Comparison of ENCODE assay signal across 1 cellular context in the genomic region with DNA sequence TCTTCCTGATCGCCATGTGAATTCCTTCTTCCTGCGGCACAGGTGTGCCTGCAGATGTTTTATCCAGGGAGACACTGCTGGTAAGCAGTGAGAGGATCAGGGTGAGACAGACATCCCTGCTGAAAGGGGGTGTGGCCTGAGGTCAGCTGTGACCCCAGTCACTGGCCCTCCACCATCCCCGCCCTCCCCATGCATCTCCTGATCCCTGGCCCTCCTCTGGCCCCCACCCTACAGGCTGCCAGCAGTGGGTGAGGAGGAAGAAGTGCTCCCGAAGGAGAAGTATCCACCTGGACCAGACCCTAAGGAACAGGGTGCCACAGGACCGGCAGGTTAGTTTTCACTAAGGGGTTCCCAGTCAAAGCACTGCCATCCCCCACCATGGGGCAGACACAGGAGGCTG.
TF ChIP-seq lines count a peak whose summit lies in the region.

No MANE protein-coding gene starts in this region.

TF ChIP-seq in H1, 55 proteins besides CTCF, POLR2A, EP300 and RAD21 (continued from another document):
- TF ChIP-seq GTF2F1 (IDR thresholded peaks at IDR 0.05; ENCODE audit: borderline replicate concordance, low read depth, low read length) (no peak), TAF1 (IDR thresholded peaks at IDR 0.05; ENCODE audit: low read depth, low read length) (no peak), RBBP5 (IDR thresholded peaks at IDR 0.05; ENCODE audit: borderline replicate concordance, low read depth, low read length) (no peak), POU5F1 (IDR thresholded peaks at IDR 0.05; ENCODE audit: low read depth, low read length) (no peak), TCF12 (IDR thresholded peaks at IDR 0.05; ENCODE audit: low read depth, low read length) (no peak), SIN3A (conservative IDR thresholded peaks at IDR 0.05 in 1 of 2, IDR thresholded peaks at IDR 0.05 in 1 of 2; ENCODE audit: low read depth in 1 of 2, low read length in 2 of 2) (no peak), BCL11A (IDR thresholded peaks at IDR 0.05; ENCODE audit: low read depth in 2 of 2, low read length in 2 of 2) (no peak)
- TF ChIP-seq, protein P1, sequence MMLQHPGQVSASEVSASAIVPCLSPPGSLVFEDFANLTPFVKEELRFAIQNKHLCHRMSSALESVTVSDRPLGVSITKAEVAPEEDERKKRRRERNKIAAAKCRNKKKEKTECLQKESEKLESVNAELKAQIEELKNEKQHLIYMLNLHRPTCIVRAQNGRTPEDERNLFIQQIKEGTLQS (IDR thresholded peaks at IDR 0.05; ENCODE audit: insufficient read depth, low read depth, low read length): no peak
